Comparison of ENCODE assay signal across 18 cellular contexts in genomic region chr5:56662891-56663290, GRCh38.
DNase-seq lines count a peak whose midpoint lies in the region; ATAC-seq and TF ChIP-seq lines count a peak whose summit lies in the region.
"Had no signal": no experiment of that assay in that cellular context is flagged by ENCODE, and none has a peak within 500 bp of the region (broad histone marks: within the 10 kb centered on the region; RNA-seq: fewer than 3 reads in every experiment).

No MANE protein-coding gene starts in this region.

- H3K4me3 Mint-ChIP-seq in GM23338 = no peak overlapping the region
- no peak overlapping the region for H3K4me3 Mint-ChIP-seq in glutamatergic neuron (ENCODE audit: unreplicated experiment)
- H3K4me3 Mint-ChIP-seq: B cell; CD8-positive, alpha-beta T cell had no signal

- H2AFZ ChIP-seq in GM23338 = no peak overlapping the region

- no peaks in the 10 kb centered on the region for H4K20me1 ChIP-seq in GM23338 (replicated peaks; ENCODE audit: insufficient read depth)
- H4K20me1 ChIP-seq: BLaER1 treated with 17β-estradiol and CSF1 and Interleukin-3, amounts not matched to agents 10 nM and 100 nM had no signal

- intact Hi-C loops in body of pancreas (cut with DNase I) = no loop called here

- H3K9me3 Mint-ChIP-seq in GM23338 (no peaks in the 10 kb centered on the region), glutamatergic neuron (ENCODE audit: unreplicated experiment) (no peaks in the 10 kb centered on the region)

- H3K4me3 ChIP-seq in GM23338 = no peak overlapping the region
- no peak overlapping the region for H3K4me3 ChIP-seq in body of pancreas
- H3K4me3 ChIP-seq: BLaER1 treated with 17β-estradiol and CSF1 and Interleukin-3, amounts not matched to agents 10 nM and 100 nM; GM12878; HAP-1 had no signal

- 0 out of 2 replicates have a peak, but pooled peaks cover 7% of the 10 kb centered on the region for H3K9me2 ChIP-seq in GM23338 (ENCODE audit: insufficient read depth)

- no peaks in the 10 kb centered on the region; the same call in 2 of the 3 replicates for H3K36me3 Mint-ChIP-seq in GM23338 (ENCODE audit: low read depth)
- no peaks in the 10 kb centered on the region for H3K36me3 Mint-ChIP-seq in glutamatergic neuron (ENCODE audit: unreplicated experiment)
- H3K36me3 Mint-ChIP-seq: CD8-positive, alpha-beta T cell had no signal

- DNase-seq in GM23338 (ENCODE audit: low spot score) = no peak
- no peak for DNase-seq in body of pancreas
- DNase-seq in left kidney (ENCODE audit: low read depth, low spot score) = peak; percentile 45
- DNase-seq in activated CD8-positive, alpha-beta memory T cell treated with anti-CD3 and anti-CD28 coated beads, Interleukin-2, amount 50 U/mL, for 48 hours = no peak
- DNase-seq in stimulated activated naive CD4-positive, alpha-beta T cell treated with Interleukin-2 at 50 U/mL for 16 hours (lab: John Stamatoyannopoulos, UW) = no peak
- DNase-seq in glutamatergic neuron = no peak
- no peak for DNase-seq in dermis blood vessel endothelial cell
- DNase-seq: 8988T; CD8-positive, alpha-beta T cell; COR-L47; DMS 273 treated with DMSO at 0.1 percent for 48 hours; DMS53; DND-41; EL had no signal

- no peak overlapping the region for H3K27ac Mint-ChIP-seq in GM23338
- H3K27ac Mint-ChIP-seq in glutamatergic neuron (ENCODE audit: unreplicated experiment) = no peak overlapping the region
- H3K27ac Mint-ChIP-seq: B cell; CD8-positive, alpha-beta T cell had no signal

- H3K27me3 ChIP-seq in GM23338 (ENCODE audit: insufficient read depth) (no peaks in the 10 kb centered on the region), body of pancreas (no peaks in the 10 kb centered on the region)
- H3K27me3 ChIP-seq: BLaER1 treated with 17β-estradiol and CSF1 and Interleukin-3, amounts not matched to agents 10 nM and 100 nM had no signal

- H3K4me1 ChIP-seq in GM23338 (ENCODE audit: insufficient read depth) = peaks cover 11% of the 10 kb centered on the region; the same call in 1 of the 2 replicates
- H3K4me1 ChIP-seq in body of pancreas = peaks cover 10% of the 10 kb centered on the region
- H3K4me1 ChIP-seq: HAP-1 had no signal

- peaks cover 14% of the 10 kb centered on the region for H3K4me1 Mint-ChIP-seq in GM23338
- H3K4me1 Mint-ChIP-seq in glutamatergic neuron (ENCODE audit: low read depth, unreplicated experiment) = no peaks in the 10 kb centered on the region

- TF ChIP-seq CTCF in GM23338 (conservative IDR thresholded peaks at IDR 0.05; ENCODE audit: low read depth in 2 of 2) (no peak), body of pancreas (IDR thresholded peaks at IDR 0.05) (no peak), glutamatergic neuron (IDR thresholded peaks at IDR 0.05; ENCODE audit: partially characterized antibody, unreplicated experiment) (no peak)

- no peaks in the 10 kb centered on the region for H3K9me3 ChIP-seq in body of pancreas
- H3K9me3 ChIP-seq: HAP-1 had no signal

- ATAC-seq in GM23338 (no peak), body of pancreas (no peak)
- ATAC-seq: CD8-positive, alpha-beta T cell; GM12878 had no signal

- no peaks in the 10 kb centered on the region for H3K36me3 ChIP-seq in GM23338 (ENCODE audit: insufficient read depth)
- H3K36me3 ChIP-seq in body of pancreas (replicated peaks in 1 of 2; ENCODE audit: insufficient read depth in 1 of 2, low read depth in 2 of 2) = no peaks in the 10 kb centered on the region
- H3K36me3 ChIP-seq: HAP-1 had no signal

- 35 to 48% methylated on average over 3 of the region's 3 CpGs for WGBS in body of pancreas, 2 donors

- H3K27me3 Mint-ChIP-seq in GM23338 (ENCODE audit: insufficient read depth, low read depth, poor library complexity) = peaks cover 5% of the 10 kb centered on the region
- H3K27me3 Mint-ChIP-seq in glutamatergic neuron (ENCODE audit: unreplicated experiment) = peaks cover 3% of the 10 kb centered on the region
- H3K27me3 Mint-ChIP-seq: B cell had no signal

- no peaks in the 10 kb centered on the region for H3K79me2 ChIP-seq in GM23338 (replicated peaks; ENCODE audit: insufficient read depth)

- no peak for TF ChIP-seq POLR2A in body of pancreas (IDR thresholded peaks at IDR 0.05)

- H3F3A ChIP-seq in GM23338 (replicated peaks; ENCODE audit: low read depth) = no peaks in the 10 kb centered on the region

- 0 out of 2 replicates have a peak overlapping the region, but pooled peaks have one; percentile 46 for H3K4me2 ChIP-seq in GM23338

- H3K27ac ChIP-seq in GM23338 (ENCODE audit: low read depth) (no peak overlapping the region), body of pancreas (peak overlapping the region in 3 of 4 donors; percentile 16 to 48 (median 34))

TF ChIP-seq in GM23338, 12 proteins besides CTCF, POLR2A, EP300 and RAD21:
- TF ChIP-seq EZH2phosphoT487 (IDR thresholded peaks at IDR 0.05; ENCODE audit: unreplicated experiment) (no peak), ETS1 (IDR thresholded peaks at IDR 0.05) (no peak), POLR2AphosphoS5 (IDR thresholded peaks at IDR 0.05; ENCODE audit: low read depth) (no peak), CREB1 (CRISPR knock-in tag; IDR thresholded peaks at IDR 0.05; ENCODE audit: low read depth) (no peak), REST (IDR thresholded peaks at IDR 0.05; ENCODE audit: unreplicated experiment) (no peak)
